1 cellular context compared by ENCODE assay signal in genomic region chr12:6937481-6938352, GRCh38.
A peak's percentile ranks its signal among the peaks of the same experiment; 100 is the strongest.
TF ChIP-seq lines count a peak whose summit lies in the region.

No MANE protein-coding gene starts in this region.

TF ChIP-seq in HepG2, 621 proteins besides CTCF, POLR2A, EP300 and RAD21 (continued from another document and continues in another):
- TF ChIP-seq ZHX2 (IDR thresholded peaks at IDR 0.05; ENCODE audit: low read depth) (peak; percentile 93), ZHX2 (CRISPR knock-in tag; IDR thresholded peaks at IDR 0.05; ENCODE audit: borderline replicate concordance) (no peak), THAP7 (CRISPR knock-in tag; IDR thresholded peaks at IDR 0.05) (peak; percentile 97), NFATC3 (CRISPR knock-in tag; IDR thresholded peaks at IDR 0.05) (0 out of 2 replicates have a peak, but pooled peaks have one; percentile 56), EZH2 (conservative IDR thresholded peaks at IDR 0.05; ENCODE audit: low read depth, low read length) (no peak), LRRFIP1 (CRISPR knock-in tag; conservative IDR thresholded peaks at IDR 0.05) (0 out of 2 replicates have a peak, but pooled peaks have one; percentile 32), NCOR1 (IDR thresholded peaks at IDR 0.05; ENCODE audit: borderline replicate concordance, low read length) (no peak), PCBP2 (optimal IDR thresholded peaks at IDR 0.05; ENCODE audit: low read depth, low read length, poor library complexity, severe bottlenecking) (no peak), ZSCAN22 (CRISPR knock-in tag; IDR thresholded peaks at IDR 0.05) (no peak), ZFP62 (CRISPR knock-in tag; IDR thresholded peaks at IDR 0.05) (no peak), FOSL1 (CRISPR knock-in tag; IDR thresholded peaks at IDR 0.05; ENCODE audit: borderline replicate concordance) (no peak), PRDM10 (CRISPR knock-in tag; IDR thresholded peaks at IDR 0.05; ENCODE audit: low read depth) (0 out of 2 replicates have a peak, but pooled peaks have one; percentile 51), ZNF883 (CRISPR knock-in tag; IDR thresholded peaks at IDR 0.05; ENCODE audit: not compliant biosample characterization) (peak; percentile 69), KLF13 (CRISPR knock-in tag; IDR thresholded peaks at IDR 0.05) (peak; percentile 24; the same call in 1 of the 2 replicates), MEIS1 (CRISPR knock-in tag; IDR thresholded peaks at IDR 0.05; ENCODE audit: borderline replicate concordance) (no peak; the same call in 1 of the 2 replicates), CC2D1A (CRISPR knock-in tag; IDR thresholded peaks at IDR 0.05) (no peak), ZNF333 (CRISPR knock-in tag; IDR thresholded peaks at IDR 0.05; ENCODE audit: borderline replicate concordance) (no peak), ZBTB8A (CRISPR knock-in tag; IDR thresholded peaks at IDR 0.05; ENCODE audit: borderline replicate concordance, low read depth) (no peak), ZNF407 (CRISPR knock-in tag; IDR thresholded peaks at IDR 0.05; ENCODE audit: not compliant biosample characterization) (peak; percentile 51), GFI1 (CRISPR knock-in tag; IDR thresholded peaks at IDR 0.05; ENCODE audit: borderline replicate concordance) (no peak), ZNF256 (CRISPR knock-in tag; conservative IDR thresholded peaks at IDR 0.05) (no peak), ZNF777 (CRISPR knock-in tag; IDR thresholded peaks at IDR 0.05) (no peak), SUZ12 (IDR thresholded peaks at IDR 0.05; ENCODE audit: low read depth, low read length) (no peak)
- TF ChIP-seq, protein P1, sequence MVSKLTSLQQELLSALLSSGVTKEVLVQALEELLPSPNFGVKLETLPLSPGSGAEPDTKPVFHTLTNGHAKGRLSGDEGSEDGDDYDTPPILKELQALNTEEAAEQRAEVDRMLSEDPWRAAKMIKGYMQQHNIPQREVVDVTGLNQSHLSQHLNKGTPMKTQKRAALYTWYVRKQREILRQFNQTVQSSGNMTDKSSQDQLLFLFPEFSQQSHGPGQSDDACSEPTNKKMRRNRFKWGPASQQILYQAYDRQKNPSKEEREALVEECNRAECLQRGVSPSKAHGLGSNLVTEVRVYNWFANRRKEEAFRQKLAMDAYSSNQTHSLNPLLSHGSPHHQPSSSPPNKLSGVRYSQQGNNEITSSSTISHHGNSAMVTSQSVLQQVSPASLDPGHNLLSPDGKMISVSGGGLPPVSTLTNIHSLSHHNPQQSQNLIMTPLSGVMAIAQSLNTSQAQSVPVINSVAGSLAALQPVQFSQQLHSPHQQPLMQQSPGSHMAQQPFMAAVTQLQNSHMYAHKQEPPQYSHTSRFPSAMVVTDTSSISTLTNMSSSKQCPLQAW (CRISPR knock-in tag; IDR thresholded peaks at IDR 0.05) = peak; percentile 94
- TF ChIP-seq, protein P2, sequence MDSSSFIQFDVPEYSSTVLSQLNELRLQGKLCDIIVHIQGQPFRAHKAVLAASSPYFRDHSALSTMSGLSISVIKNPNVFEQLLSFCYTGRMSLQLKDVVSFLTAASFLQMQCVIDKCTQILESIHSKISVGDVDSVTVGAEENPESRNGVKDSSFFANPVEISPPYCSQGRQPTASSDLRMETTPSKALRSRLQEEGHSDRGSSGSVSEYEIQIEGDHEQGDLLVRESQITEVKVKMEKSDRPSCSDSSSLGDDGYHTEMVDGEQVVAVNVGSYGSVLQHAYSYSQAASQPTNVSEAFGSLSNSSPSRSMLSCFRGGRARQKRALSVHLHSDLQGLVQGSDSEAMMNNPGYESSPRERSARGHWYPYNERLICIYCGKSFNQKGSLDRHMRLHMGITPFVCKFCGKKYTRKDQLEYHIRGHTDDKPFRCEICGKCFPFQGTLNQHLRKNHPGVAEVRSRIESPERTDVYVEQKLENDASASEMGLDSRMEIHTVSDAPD (CRISPR knock-in tag; IDR thresholded peaks at IDR 0.05) = peak; percentile 30; the same call in 1 of the 2 replicates
- TF ChIP-seq, protein P3, sequence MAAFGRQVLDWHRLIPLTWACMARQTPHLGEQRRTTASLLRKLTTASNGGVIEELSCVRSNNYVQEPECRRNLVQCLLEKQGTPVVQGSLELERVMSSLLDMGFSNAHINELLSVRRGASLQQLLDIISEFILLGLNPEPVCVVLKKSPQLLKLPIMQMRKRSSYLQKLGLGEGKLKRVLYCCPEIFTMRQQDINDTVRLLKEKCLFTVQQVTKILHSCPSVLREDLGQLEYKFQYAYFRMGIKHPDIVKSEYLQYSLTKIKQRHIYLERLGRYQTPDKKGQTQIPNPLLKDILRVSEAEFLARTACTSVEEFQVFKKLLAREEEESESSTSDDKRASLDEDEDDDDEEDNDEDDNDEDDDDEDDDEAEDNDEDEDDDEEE (CRISPR knock-in tag; IDR thresholded peaks at IDR 0.05) = no peak; the same call in none of the 2 replicates
